Comparison of ENCODE assay signal across 25 cellular contexts in the genomic region with DNA sequence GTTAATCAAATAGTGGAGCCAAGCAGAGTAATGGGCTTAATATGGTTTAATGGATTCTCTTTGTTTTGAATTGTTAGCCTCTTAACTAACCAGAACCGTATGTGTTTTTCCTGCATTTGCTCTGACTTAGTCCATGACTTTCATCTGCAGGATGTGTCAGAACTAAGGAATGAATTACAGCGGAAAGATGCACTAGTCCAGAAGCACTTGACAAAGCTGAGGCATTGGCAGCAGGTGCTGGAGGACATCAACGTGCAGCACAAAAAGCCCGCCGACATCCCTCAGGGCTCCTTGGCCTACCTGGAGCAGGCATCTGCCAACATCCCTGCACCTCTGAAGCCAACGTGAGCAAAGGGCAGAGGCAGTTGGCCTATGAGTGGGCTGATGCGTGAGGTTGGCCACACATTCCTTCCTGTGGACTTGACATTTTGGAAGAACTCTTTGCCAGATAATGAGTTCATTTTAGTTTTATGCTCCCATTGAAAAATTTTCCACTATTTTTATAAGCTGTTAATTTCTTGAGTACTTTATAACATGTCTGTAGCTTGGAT. TPM values are rescaled to one million over a fixed set of nuclear protein-coding genes. Genes with fewer than 3 reads are reported as not detected.
A peak's percentile ranks its signal among the peaks of the same experiment; 100 is the strongest.
DNase-seq lines count a peak whose midpoint lies in the region; ATAC-seq, FAIRE-seq and TF ChIP-seq lines count a peak whose summit lies in the region.
"Had no signal": no experiment of that assay in that cellular context is flagged by ENCODE, and none has a peak within 500 bp of the region (broad histone marks: within the 10 kb centered on the region; RNA-seq: fewer than 3 reads in every experiment).

No MANE protein-coding gene starts in this region.

- H3K27ac ChIP-seq in GM23248 (peak overlapping the region; percentile 10; the same call in 1 of the 2 replicates), astrocyte (ENCODE audit: low read depth, low read length) (no peak overlapping the region), psoas muscle (peak overlapping the region; percentile 83)
- H3K27ac ChIP-seq: HL-60, SJCRH30 had no signal

- H3K27me3 ChIP-seq in GM23248 (replicated peaks; ENCODE audit: insufficient read depth) (no peaks in the 10 kb centered on the region), astrocyte (ENCODE audit: insufficient read depth, low read length) (no peaks in the 10 kb centered on the region), psoas muscle (ENCODE audit: insufficient read depth in 3 of 3, low read length in 2 of 3) (no peaks in the 10 kb centered on the region)
- H3K27me3 ChIP-seq: SJCRH30 had no signal

- DNase-seq in activated T-cell treated with anti-CD3 and anti-CD28 coated beads, Interleukin-2, amount 50 U/mL, for 72 hours: no peak
- DNase-seq in activated T-cell treated with anti-CD3 and anti-CD28 coated beads, Interleukin-2, amount 50 U/mL, for 4 hours: no peak
- DNase-seq in GM23248 (peak; percentile 78), astrocyte (ENCODE audit: low read depth) (peak; percentile 30), psoas muscle (peak in 1 of 2 donors; percentile 70), DMS53 treated with DMSO at 0.1 percent for 48 hours (lab: John Stamatoyannopoulos, UW; ENCODE audit: unreplicated experiment) (no peak)
- DNase-seq: AML-193; CD8-positive, alpha-beta T cell; NCI-H1092; NCI-H1694; NCI-H2107; NCI-H226; NCI-H526 treated with DMSO at 0.1 percent for 48 hours; NK-92 treated with Interleukin-12 subunit alpha and Interleukin-12 subunit beta, amount 100 ng/mL, for 24 hours; OCI-M1; RPMI8226; SJCRH30 had no signal

- peak overlapping the region; percentile 57 for H3K27ac Mint-ChIP-seq in activated T-cell treated with anti-CD3 and anti-CD28 coated beads, Interleukin-2, amount 50 U/mL, for 72 hours
- no peak overlapping the region for H3K27ac Mint-ChIP-seq in astrocyte (ENCODE audit: unreplicated experiment)
- H3K27ac Mint-ChIP-seq: CD8-positive, alpha-beta T cell had no signal

- H3K9ac ChIP-seq in GM23248 (no peak overlapping the region), astrocyte (ENCODE audit: low read length) (no peak overlapping the region)

- H3K27me3 Mint-ChIP-seq in activated T-cell treated with anti-CD3 and anti-CD28 coated beads, Interleukin-2, amount 50 U/mL, for 72 hours (ENCODE audit: low read depth): no peaks in the 10 kb centered on the region
- H3K27me3 Mint-ChIP-seq in activated T-cell treated with anti-CD3 and anti-CD28 coated beads, Interleukin-2, amount 50 U/mL, for 4 hours (ENCODE audit: low read depth): no peaks in the 10 kb centered on the region
- no peaks in the 10 kb centered on the region for H3K27me3 Mint-ChIP-seq in astrocyte (ENCODE audit: low read depth, unreplicated experiment)

- intact Hi-C loops in psoas muscle (cut with DNase I): no loop called here

- peaks cover 17 to 47% of the 10 kb centered on the region in 2 donors for H3K36me3 Mint-ChIP-seq in activated T-cell treated with anti-CD3 and anti-CD28 coated beads, Interleukin-2, amount 50 U/mL, for 72 hours (ENCODE audit: insufficient read depth in 2 of 2)
- H3K36me3 Mint-ChIP-seq in activated T-cell treated with anti-CD3 and anti-CD28 coated beads, Interleukin-2, amount 50 U/mL, for 4 hours (ENCODE audit: insufficient read depth): peaks cover 47% of the 10 kb centered on the region
- H3K36me3 Mint-ChIP-seq in astrocyte (ENCODE audit: low read depth, unreplicated experiment): peaks cover 33% of the 10 kb centered on the region

- in situ Hi-C loops in GM23248 (cut with MboI): no loop called here

- H3K9me3 ChIP-seq in GM23248 (ENCODE audit: low read depth) (no peaks in the 10 kb centered on the region), astrocyte (ENCODE audit: insufficient read depth, low read depth, low read length) (no peaks in the 10 kb centered on the region), psoas muscle (no peaks in the 10 kb centered on the region)
- H3K9me3 ChIP-seq: SJCRH30 had no signal

- TF ChIP-seq CTCF in astrocyte (IDR thresholded peaks at IDR 0.05; ENCODE audit: insufficient read depth, low read depth, low read length) (no peak), psoas muscle (IDR thresholded peaks at IDR 0.05) (no peak)

- H3K9me3 Mint-ChIP-seq in activated T-cell treated with anti-CD3 and anti-CD28 coated beads, Interleukin-2, amount 50 U/mL, for 72 hours: no peaks in the 10 kb centered on the region
- H3K9me3 Mint-ChIP-seq in activated T-cell treated with anti-CD3 and anti-CD28 coated beads, Interleukin-2, amount 50 U/mL, for 4 hours: no peaks in the 10 kb centered on the region
- H3K9me3 Mint-ChIP-seq in astrocyte (ENCODE audit: unreplicated experiment): no peaks in the 10 kb centered on the region
- H3K9me3 Mint-ChIP-seq: CD8-positive, alpha-beta T cell had no signal

- H3K4me2 ChIP-seq in GM23248 (ENCODE audit: unreplicated experiment): no peak overlapping the region
- H3K4me2 ChIP-seq in astrocyte (ENCODE audit: low read length): no peak overlapping the region

- H4K20me1 ChIP-seq in GM23248 (ENCODE audit: insufficient read depth): 0 out of 2 replicates have a peak, but pooled peaks cover 20% of the 10 kb centered on the region
- H4K20me1 ChIP-seq in astrocyte (ENCODE audit: insufficient read depth, low read length): peaks cover 63% of the 10 kb centered on the region

- no peak for ATAC-seq in activated T-cell treated with anti-CD3 and anti-CD28 coated beads, Interleukin-2, amount 50 U/mL, for 72 hours (replicated peaks in 1 of 2)
- no peak for ATAC-seq in activated T-cell treated with anti-CD3 and anti-CD28 coated beads, Interleukin-2, amount 50 U/mL, for 4 hours
- ATAC-seq in psoas muscle (peak; percentile 14 to 60 (median 46)), HG03039 (IDR thresholded peaks at IDR 0.05; ENCODE audit: unreplicated experiment) (no peak), HG03565 (IDR thresholded peaks at IDR 0.05; ENCODE audit: unreplicated experiment) (no peak)
- ATAC-seq: CD8-positive, alpha-beta T cell; GM12878; K562 had no signal

- no peak overlapping the region for H3K4me3 ChIP-seq in GM23248
- H3K4me3 ChIP-seq in astrocyte (ENCODE audit: insufficient read depth, low read depth, low read length): no peak overlapping the region
- no peak overlapping the region for H3K4me3 ChIP-seq in psoas muscle
- H3K4me3 ChIP-seq: GM12878, K562, SJCRH30 had no signal

- no peaks in the 10 kb centered on the region for H3K9me2 ChIP-seq in GM23248 (ENCODE audit: insufficient read depth)

- no peak overlapping the region for H3K4me3 Mint-ChIP-seq in activated T-cell treated with anti-CD3 and anti-CD28 coated beads, Interleukin-2, amount 50 U/mL, for 72 hours
- H3K4me3 Mint-ChIP-seq in activated T-cell treated with anti-CD3 and anti-CD28 coated beads, Interleukin-2, amount 50 U/mL, for 4 hours: no peak overlapping the region
- H3K4me3 Mint-ChIP-seq in astrocyte (ENCODE audit: unreplicated experiment): no peak overlapping the region
- H3K4me3 Mint-ChIP-seq: CD8-positive, alpha-beta T cell had no signal

- H2AFZ ChIP-seq in GM23248: no peak overlapping the region
- no peak overlapping the region for H2AFZ ChIP-seq in astrocyte (ENCODE audit: low read depth, low read length)

- peaks cover 25% of the 10 kb centered on the region for H3K4me1 ChIP-seq in GM23248 (ENCODE audit: insufficient read depth)
- peaks cover 7% of the 10 kb centered on the region for H3K4me1 ChIP-seq in astrocyte (ENCODE audit: insufficient read depth, low read length)
- peaks cover 56% of the 10 kb centered on the region for H3K4me1 ChIP-seq in psoas muscle
- H3K4me1 ChIP-seq: SJCRH30 had no signal

- peaks cover 13% of the 10 kb centered on the region for H3K4me1 Mint-ChIP-seq in activated T-cell treated with anti-CD3 and anti-CD28 coated beads, Interleukin-2, amount 50 U/mL, for 72 hours (ENCODE audit: low read depth)
- peaks cover 26% of the 10 kb centered on the region for H3K4me1 Mint-ChIP-seq in activated T-cell treated with anti-CD3 and anti-CD28 coated beads, Interleukin-2, amount 50 U/mL, for 4 hours (ENCODE audit: low read depth)
- H3K4me1 Mint-ChIP-seq in astrocyte (ENCODE audit: low read depth, unreplicated experiment): peaks cover 7% of the 10 kb centered on the region

- H3K79me2 ChIP-seq in GM23248 (ENCODE audit: insufficient read depth): peaks cover 76% of the 10 kb centered on the region
- H3K79me2 ChIP-seq in astrocyte (ENCODE audit: insufficient read depth, low read length): peaks cover 52% of the 10 kb centered on the region

- WGBS in GM23248 (ENCODE audit: low coverage in 1 of 2, low lambda C conversion rate in 2 of 2, missing lambda C conversion rate in 2 of 2), 2 experiments: 17 to 19% methylated on average over 7 of the region's 7 CpGs
- WGBS in psoas muscle, 3 donors: 28 to 62% (median 33%) methylated on average over 7 of the region's 7 CpGs

- FAIRE-seq in astrocyte (lab: Jason Lieb, UNC): no peak
- FAIRE-seq: A204.1, D721Med, GM12878, GM18507, K562 had no signal

- peaks cover 67% of the 10 kb centered on the region for H3K36me3 ChIP-seq in GM23248 (ENCODE audit: low read depth)
- H3K36me3 ChIP-seq in astrocyte (ENCODE audit: insufficient read depth, low read length): peaks cover 70% of the 10 kb centered on the region
- H3K36me3 ChIP-seq in psoas muscle (ENCODE audit: insufficient read depth in 1 of 2, low read depth in 1 of 2): peaks cover 20 to 86% of the 10 kb centered on the region in 2 donors

- H3F3A ChIP-seq in GM23248 (ENCODE audit: insufficient read depth): peaks cover 39% of the 10 kb centered on the region

RNA-seq across cellular contexts. Expression of a gene that starts 9.1 kb away (rescaled TPM):
- total RNA-seq in activated T-cell treated with anti-CD3 and anti-CD28 coated beads, Interleukin-2, amount 50 U/mL, for 72 hours: 10 to 100 TPM; 38.6 to 44.5 TPM
- 10 to 100 TPM; 56.9 to 60.8 (median 60.2) TPM for total RNA-seq in activated T-cell treated with anti-CD3 and anti-CD28 coated beads, Interleukin-2, amount 50 U/mL, for 4 hours
- 3.9 and 4.8 TPM in 2 replicates for total RNA-seq in GM23248 (2014; rRNA removed; shearing (Covaris generic))
- polyA plus RNA-seq in GM23248 (2016; fragmentation: Nextera tagmentation; extraction: Ambion mirVana) (34.1 and 40.0 TPM in 2 replicates), psoas muscle (10 to 100 TPM; 30.7 to 51.5 (median 33.0) TPM)
- total RNA-seq in astrocyte (42.6 and 43.6 TPM in 2 replicates), psoas muscle (10 to 100 TPM; 27.2 to 58.3 (median 44.0) TPM)

RNA-seq across cellular contexts. Expression of a gene that starts 46.5 kb away (rescaled TPM):
- total RNA-seq in activated T-cell treated with anti-CD3 and anti-CD28 coated beads, Interleukin-2, amount 50 U/mL, for 72 hours: 10 to 100 TPM; 72.5 to 97.7 TPM
- total RNA-seq in activated T-cell treated with anti-CD3 and anti-CD28 coated beads, Interleukin-2, amount 50 U/mL, for 4 hours: 100 to 1,000 TPM; 101 to 106 (median 104) TPM
- 63.6 and 75.4 TPM in 2 replicates for total RNA-seq in GM23248 (2014; rRNA removed; shearing (Covaris generic))
- 60.7 and 62.6 TPM in 2 replicates for polyA plus RNA-seq in GM23248 (2016; fragmentation: Nextera tagmentation; extraction: Ambion mirVana)
- total RNA-seq in astrocyte: 163 and 176 TPM in 2 replicates
- total RNA-seq in psoas muscle: 10 to 100 TPM; 52.0 to 81.3 (median 66.2) TPM
- polyA plus RNA-seq in psoas muscle: 10 to 100 TPM; 44.6 to 82.4 (median 53.2) TPM

Comparison
In these comparisons a context has a peak if more than half of its experiments do, and no peak if none do; other contexts are left out.
1. ATAC-seq: peak in psoas muscle (4 of 4); none in activated T-cell treated with anti-CD3 and anti-CD28 coated beads, Interleukin-2, amount 50 U/mL, for 72 hours (0 of 2), activated T-cell treated with anti-CD3 and anti-CD28 coated beads, Interleukin-2, amount 50 U/mL, for 4 hours (0 of 2), HG03039 (single experiment) and HG03565 (single experiment).
2. DNase-seq: peak in GM23248 (single experiment) and astrocyte (single experiment); none in activated T-cell treated with anti-CD3 and anti-CD28 coated beads, Interleukin-2, amount 50 U/mL, for 72 hours (0 of 2), activated T-cell treated with anti-CD3 and anti-CD28 coated beads, Interleukin-2, amount 50 U/mL, for 4 hours (single experiment) and DMS53 treated with DMSO at 0.1 percent for 48 hours (single experiment).